18 cellular contexts compared by ENCODE assay signal in the genomic region with DNA sequence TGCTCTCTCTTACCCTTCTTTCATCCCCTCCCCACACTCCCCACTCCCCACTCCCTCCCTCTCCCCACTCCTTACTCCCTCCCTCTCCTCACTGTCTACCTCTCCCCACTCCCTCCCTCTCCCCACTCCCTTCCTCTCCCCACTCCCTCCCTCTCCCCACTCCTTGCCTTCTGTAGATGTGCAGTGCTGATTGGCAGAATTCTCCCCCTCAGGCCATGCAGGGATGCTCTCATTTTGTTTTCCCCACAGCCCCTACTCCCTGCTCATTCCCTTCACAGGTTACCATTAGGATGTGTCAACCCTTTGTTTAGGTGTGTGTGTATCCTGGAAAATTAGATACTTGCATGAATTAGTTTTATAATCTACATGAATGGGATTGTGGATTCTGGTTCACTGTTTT.
"Had no signal": no experiment of that assay in that cellular context is flagged by ENCODE, and none has a peak within 500 bp of the region (broad histone marks: within the 10 kb centered on the region; RNA-seq: fewer than 3 reads in every experiment).

No MANE protein-coding gene starts in this region.

- H3K36me3 Mint-ChIP-seq: immature natural killer cell, naive B cell had no signal

- ATAC-seq: gastroesophageal sphincter, left cardiac atrium, right cardiac atrium had no signal

- H3K36me3 ChIP-seq: esophagus squamous epithelium, gastroesophageal sphincter, ovary had no signal

- H3K4me3 Mint-ChIP-seq: dendritic cell treated with granulocyte-macrophage colony-stimulating factor and Interleukin-4, amounts not matched to agents 40 ng/mL and 50 ng/mL, for 4 days; immature natural killer cell; naive B cell had no signal

- H3K9me3 Mint-ChIP-seq: immature natural killer cell, naive B cell had no signal

- H3K9me3 ChIP-seq: esophagus squamous epithelium, ovary had no signal

- H3K27ac Mint-ChIP-seq: dendritic cell treated with granulocyte-macrophage colony-stimulating factor and Interleukin-4, amounts not matched to agents 40 ng/mL and 50 ng/mL, for 4 days; immature natural killer cell had no signal

- H3K4me1 ChIP-seq: esophagus squamous epithelium, tibial artery had no signal

- H3K27me3 ChIP-seq: esophagus squamous epithelium, gastroesophageal sphincter, ovary, tibial artery had no signal

- H3K4me3 ChIP-seq: esophagus squamous epithelium, gastroesophageal sphincter, lung, ovary, tibial artery had no signal

- H3K27ac ChIP-seq: esophagus squamous epithelium, gastroesophageal sphincter, ovary, tibial artery had no signal

- DNase-seq: esophagus squamous epithelium; foreskin fibroblast; glutamatergic neuron; immature natural killer cell; left cardiac atrium; left ventricle myocardium superior; mesenchymal stem cell; naive B cell; nucleus accumbens; ovary; right cardiac atrium; small intestine; stimulated activated CD4-positive, alpha-beta T cell treated with anti-CD3 and anti-CD28 coated beads, Interleukin-12 subunit alpha, Interleukin-12 subunit beta, amount 100 ng/mL, for 4 hours; stimulated activated naive CD4-positive, alpha-beta T cell treated with Interleukin-2 at 50 U/mL for 16 hours; tibial artery had no signal
